Comparison of ENCODE assay signal across 7 cellular contexts in the genomic region with DNA sequence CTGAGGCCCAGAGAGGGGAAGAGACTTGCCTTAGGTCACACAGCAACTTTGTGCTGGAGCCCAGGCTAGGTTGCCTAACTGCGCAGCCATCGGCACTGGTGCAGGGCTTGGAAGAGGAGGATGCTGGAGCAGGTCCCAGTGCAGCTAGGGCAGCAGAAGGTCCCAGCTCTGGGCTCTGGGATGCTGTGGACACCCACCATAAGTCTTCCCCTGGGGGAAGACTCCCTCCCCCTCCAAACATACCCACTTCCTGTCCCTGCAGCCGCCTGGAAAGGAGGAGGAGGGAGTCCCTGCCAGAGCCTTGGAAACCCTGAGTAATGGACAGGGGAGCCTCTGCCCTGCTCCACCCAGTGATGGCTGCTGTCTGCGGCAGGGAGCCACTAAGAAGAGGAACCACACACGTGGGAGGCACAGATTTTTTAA.
DNase-seq lines count a peak whose midpoint lies in the region; ATAC-seq and TF ChIP-seq lines count a peak whose summit lies in the region.

No MANE protein-coding gene starts in this region.

- H3K4me3 ChIP-seq in gastroesophageal sphincter: no peak overlapping the region

- no peaks in the 10 kb centered on the region for H3K36me3 Mint-ChIP-seq in HFFc6 (ENCODE audit: low read depth)
- no peaks in the 10 kb centered on the region for H3K36me3 Mint-ChIP-seq in T-helper 17 cell (ENCODE audit: low read depth)
- peaks cover 0 to 3% of the 10 kb centered on the region in 2 donors for H3K36me3 Mint-ChIP-seq in CD14-positive monocyte

- H3K9me3 Mint-ChIP-seq in HFFc6 (no peaks in the 10 kb centered on the region), CD14-positive monocyte (peaks cover 0 to 12% (median 3%) of the 10 kb centered on the region in 7 donors)

- H3K27ac ChIP-seq in gastroesophageal sphincter: peak overlapping the region in 3 of 4 donors; percentile 78 to 79 (median 79)

- ATAC-seq in T-helper 17 cell (no peak), gastroesophageal sphincter (peak; percentile 43), GM18867 (IDR thresholded peaks at IDR 0.05; ENCODE audit: unreplicated experiment) (no peak), HG02759 (IDR thresholded peaks at IDR 0.05; ENCODE audit: unreplicated experiment) (no peak)

- peaks cover 2% of the 10 kb centered on the region for H3K9me3 ChIP-seq in T-helper 17 cell (ENCODE audit: control insufficient read depth, low read length, poor library complexity, severe bottlenecking)
- no peaks in the 10 kb centered on the region for H3K9me3 ChIP-seq in gastroesophageal sphincter

- peak; percentile 18 for DNase-seq in HFFc6
- DNase-seq in T-helper 17 cell: no peak
- DNase-seq in stimulated activated CD4-positive, alpha-beta T cell treated with anti-CD3 and anti-CD28 coated beads, Interleukin-2, amount 100 ng/mL, for 4 hours (ENCODE audit: low read depth): peak; percentile 26
- DNase-seq in CD14-positive monocyte (ENCODE audit: low spot score): no peak

- H3K4me1 Mint-ChIP-seq in HFFc6 (ENCODE audit: low read depth): peaks cover 30% of the 10 kb centered on the region
- H3K4me1 Mint-ChIP-seq in T-helper 17 cell: peaks cover 18% of the 10 kb centered on the region
- H3K4me1 Mint-ChIP-seq in CD14-positive monocyte: peaks cover 7% of the 10 kb centered on the region

- no peak for TF ChIP-seq EP300 in gastroesophageal sphincter (IDR thresholded peaks at IDR 0.05)

- H3K27me3 Mint-ChIP-seq in HFFc6 (ENCODE audit: insufficient read depth) (peaks cover 7% of the 10 kb centered on the region), T-helper 17 cell (peaks cover 22% of the 10 kb centered on the region), CD14-positive monocyte (ENCODE audit: low read depth in 3 of 3) (peaks cover 31 to 42% (median 40%) of the 10 kb centered on the region in 3 donors)

- peaks cover 0 to 41% (median 20%) of the 10 kb centered on the region in 3 donors for H3K4me1 ChIP-seq in gastroesophageal sphincter

- H3K27ac Mint-ChIP-seq in HFFc6: no peak overlapping the region
- H3K27ac Mint-ChIP-seq in T-helper 17 cell: no peak overlapping the region
- H3K27ac Mint-ChIP-seq in CD14-positive monocyte: peak overlapping the region in 1 of 7 donors; percentile 31

- intact Hi-C loops in CD14-positive monocyte (cut with micrococcal nuclease): no loop called here

- no peak for TF ChIP-seq POLR2A in gastroesophageal sphincter (IDR thresholded peaks at IDR 0.05)

- H3K4me3 Mint-ChIP-seq in HFFc6 (peak overlapping the region; percentile 37; the same call in 1 of the 2 replicates), T-helper 17 cell (peak overlapping the region; percentile 75), CD14-positive monocyte (peak overlapping the region in 1 of 2 donors; percentile 73)

- no peaks in the 10 kb centered on the region for H3K36me3 ChIP-seq in gastroesophageal sphincter

- no peak for TF ChIP-seq CTCF in HFFc6 (IDR thresholded peaks at IDR 0.05)
- no peak for TF ChIP-seq CTCF in gastroesophageal sphincter (IDR thresholded peaks at IDR 0.05)
- TF ChIP-seq CTCF in CD14-positive monocyte (IDR thresholded peaks at IDR 0.05): no peak

- WGBS in gastroesophageal sphincter (ENCODE audit: low coverage in 1 of 2), 2 donors: 0% methylated on average over 1 of the region's 5 CpGs

- H3K27me3 ChIP-seq in gastroesophageal sphincter: no peaks in the 10 kb centered on the region

Comparison
In these comparisons a context has a peak if more than half of its experiments do, and no peak if none do; other contexts are left out.
1. DNase-seq: peak in HFFc6 (single experiment) and stimulated activated CD4-positive, alpha-beta T cell treated with anti-CD3 and anti-CD28 coated beads, Interleukin-2, amount 100 ng/mL, for 4 hours (single experiment); none in T-helper 17 cell (0 of 3) and CD14-positive monocyte (single experiment).